ENCODE assay signal across 1 cellular context in genomic region chr7:51082940-51083533, GRCh38.
TF ChIP-seq lines count a peak whose summit lies in the region.

No MANE protein-coding gene starts in this region.

TF ChIP-seq in GM23338, 12 proteins besides CTCF, POLR2A, EP300 and RAD21 (continued from another document):
- no peak for TF ChIP-seq ZNF462 (CRISPR knock-in tag; IDR thresholded peaks at IDR 0.05)
- TF ChIP-seq ZNF114 (CRISPR knock-in tag; IDR thresholded peaks at IDR 0.05), result no peak
- no peak for TF ChIP-seq ZNF331 (CRISPR knock-in tag; IDR thresholded peaks at IDR 0.05; ENCODE audit: low read depth)
- no peak for TF ChIP-seq EZH2phosphoT487 (IDR thresholded peaks at IDR 0.05; ENCODE audit: unreplicated experiment)
- no peak for TF ChIP-seq REST (IDR thresholded peaks at IDR 0.05; ENCODE audit: unreplicated experiment)
- TF ChIP-seq CREB1 (CRISPR knock-in tag; IDR thresholded peaks at IDR 0.05; ENCODE audit: low read depth), result no peak
- TF ChIP-seq JUNB (IDR thresholded peaks at IDR 0.05; ENCODE audit: unreplicated experiment), result no peak
TF ChIP-seq in GM23338: peak in this region for 0.
